In genomic region chr7:150367677-150368097, GRCh38 we compare ENCODE assay signal across 1 cellular context.
TF ChIP-seq lines count a peak whose summit lies in the region.

No MANE protein-coding gene starts in this region.

TF ChIP-seq in IMR-90, 13 proteins besides CTCF, POLR2A, EP300 and RAD21 (continued from another document):
- TF ChIP-seq CEBPB (IDR thresholded peaks at IDR 0.05; ENCODE audit: low read depth, low read length) (no peak), BHLHE40 (IDR thresholded peaks at IDR 0.05; ENCODE audit: low read depth, low read length) (no peak), NFE2L2 (IDR thresholded peaks at IDR 0.05; ENCODE audit: low read depth, low read length) (no peak), FOS (IDR thresholded peaks at IDR 0.05; ENCODE audit: low read depth, low read length) (peak; percentile 42; the same call in 1 of the 2 replicates), SMC3 (IDR thresholded peaks at IDR 0.05; ENCODE audit: low read depth, low read length) (no peak)
TF ChIP-seq in IMR-90: peak in this region for 2.
